In the genomic region with DNA sequence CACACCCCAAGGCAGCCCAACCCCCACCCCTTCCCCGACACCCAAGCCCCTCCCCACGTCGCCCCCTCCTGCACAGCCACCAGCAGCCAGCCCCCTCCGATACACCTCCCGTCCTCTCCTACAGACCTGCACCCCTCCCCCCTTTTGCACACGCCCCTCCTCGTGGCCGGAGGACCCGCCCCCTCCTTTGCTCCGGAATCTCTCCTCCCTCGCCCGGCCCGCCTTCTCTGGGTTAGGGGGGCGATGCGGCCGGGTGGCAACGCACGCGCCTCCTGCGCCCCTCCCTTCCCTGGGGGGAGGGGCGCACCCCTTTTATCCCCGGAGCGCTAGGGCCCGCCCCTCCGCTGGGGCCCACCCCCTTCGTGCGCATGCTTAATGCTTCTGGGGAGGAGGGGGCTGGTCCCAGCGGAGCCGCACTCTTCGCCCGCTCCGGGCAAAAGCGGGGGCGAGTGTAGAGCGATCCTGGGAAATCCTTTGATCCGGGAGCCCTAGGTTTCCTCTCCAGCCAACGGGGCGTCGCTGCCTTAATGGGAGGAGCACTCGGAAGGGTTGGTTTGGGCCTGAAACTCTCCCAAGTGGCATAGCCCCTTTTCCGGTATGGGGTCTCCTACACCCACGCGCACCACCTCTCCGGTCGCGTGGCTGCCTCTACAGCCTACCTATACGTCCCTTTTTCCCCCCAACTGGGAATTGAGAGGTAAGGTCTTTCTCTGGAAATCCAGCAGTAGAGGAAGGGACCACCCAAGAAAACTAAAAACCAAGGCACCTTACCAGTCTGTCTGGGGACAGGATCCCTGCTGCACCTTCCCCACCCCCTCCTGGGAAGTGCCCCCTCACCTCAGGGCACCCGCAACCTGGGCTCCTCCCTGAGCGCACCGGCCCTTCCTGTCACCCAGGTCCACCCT, we compare ENCODE assay signal across 8 cellular contexts. TPM values are rescaled to one million over a fixed set of nuclear protein-coding genes. Genes with fewer than 3 reads are reported as not detected.
DNase-seq lines count a peak whose midpoint lies in the region; ATAC-seq and TF ChIP-seq lines count a peak whose summit lies in the region.

No MANE protein-coding gene starts in this region.

- no peaks in the 10 kb centered on the region for H3K9me3 ChIP-seq in liver (ENCODE audit: control insufficient read depth in 4 of 4, low read length in 3 of 4)

- intact Hi-C loops in dorsolateral prefrontal cortex (cut with DNase I): no loop called here

- CTCF ChIA-PET in activated CD8-positive, alpha-beta T cell treated with anti-CD3 and anti-CD28 coated beads, Interleukin-2, amount 10 ng/mL, durations not matched to agents 7 days and 5 days (lab: Charles Lee): no interaction called here

- no peaks in the 10 kb centered on the region for H3K9me3 Mint-ChIP-seq in activated CD8-positive, alpha-beta T cell treated with anti-CD3 and anti-CD28 coated beads, Interleukin-2, amount 10 ng/mL, durations not matched to agents 7 days and 5 days (ENCODE audit: insufficient read depth)

- peak overlapping the region in 1 of 2 donors; percentile 15 for H3K9ac ChIP-seq in liver (ENCODE audit: low read depth in 1 of 2, low read length in 2 of 2)

- peak in 2 of 56 donors; percentile 6 to 11 for TF ChIP-seq CTCF in dorsolateral prefrontal cortex (IDR thresholded peaks at IDR 0.05 in 54 of 56, conservative IDR thresholded peaks at IDR 0.05 in 2 of 56; ENCODE audit: low read depth in 1 of 56, partially characterized antibody in 56 of 56)
- TF ChIP-seq CTCF in liver (IDR thresholded peaks at IDR 0.05; ENCODE audit: low read depth, low read length, missing input control): no peak

- H3K27ac ChIP-seq in dorsolateral prefrontal cortex (peak overlapping the region; percentile 1 to 99 (median 96)), liver (ENCODE audit: low read depth in 1 of 2, low read length in 2 of 2) (peak overlapping the region; percentile 1 to 88)

- H3K27me3 Mint-ChIP-seq in activated CD8-positive, alpha-beta T cell treated with anti-CD3 and anti-CD28 coated beads, Interleukin-2, amount 10 ng/mL, durations not matched to agents 7 days and 5 days (ENCODE audit: low read depth): no peaks in the 10 kb centered on the region

- peak; percentile 98 for DNase-seq in COLO829 (ENCODE audit: low spot score)
- DNase-seq in NCI-H69 (lab: John Stamatoyannopoulos, UW): peak; percentile 98
- DNase-seq in activated CD8-positive, alpha-beta T cell treated with anti-CD3 and anti-CD28 coated beads, Interleukin-2, amount 10 ng/mL, durations not matched to agents 7 days and 5 days: peak; percentile 76
- DNase-seq in dorsolateral prefrontal cortex: peak; percentile 65 to 89 (median 80)
- DNase-seq in stimulated activated CD4-positive, alpha-beta T cell treated with anti-CD3 and anti-CD28 coated beads, Interleukin-4, amount 100 ng/mL, for 24 hours: peak; percentile 59

- WGBS in liver: 8% methylated on average over 50 of the region's 50 CpGs

- H3K36me3 ChIP-seq in liver (ENCODE audit: control insufficient read depth in 4 of 4, insufficient read depth in 3 of 4, low read depth in 1 of 4, low read length in 3 of 4): no peaks in the 10 kb centered on the region

- ATAC-seq in HG03095 (IDR thresholded peaks at IDR 0.05; ENCODE audit: unreplicated experiment): peak; percentile 23
- no peak for ATAC-seq in activated CD8-positive, alpha-beta T cell treated with anti-CD3 and anti-CD28 coated beads, Interleukin-2, amount 10 ng/mL, durations not matched to agents 7 days and 5 days
- ATAC-seq in HG02938 (IDR thresholded peaks at IDR 0.05; ENCODE audit: unreplicated experiment): no peak

- TF ChIP-seq RAD21 in liver (IDR thresholded peaks at IDR 0.05): no peak

- H3K27ac Mint-ChIP-seq in activated CD8-positive, alpha-beta T cell treated with anti-CD3 and anti-CD28 coated beads, Interleukin-2, amount 10 ng/mL, durations not matched to agents 7 days and 5 days: no peak overlapping the region

- peaks cover 7 to 31% (median 16%) of the 10 kb centered on the region in 4 donors for H3K4me1 ChIP-seq in liver (ENCODE audit: control insufficient read depth in 4 of 4, insufficient read depth in 4 of 4, low read length in 3 of 4)

- POLR2A ChIA-PET in activated CD8-positive, alpha-beta T cell treated with anti-CD3 and anti-CD28 coated beads, Interleukin-2, amount 10 ng/mL, durations not matched to agents 7 days and 5 days (lab: Charles Lee): no interaction called here

- H3K27me3 ChIP-seq in dorsolateral prefrontal cortex (no peaks in the 10 kb centered on the region), liver (ENCODE audit: control insufficient read depth in 4 of 4, insufficient read depth in 4 of 4, low read length in 3 of 4) (no peaks in the 10 kb centered on the region)

- peaks cover 51% of the 10 kb centered on the region for H3K4me1 Mint-ChIP-seq in activated CD8-positive, alpha-beta T cell treated with anti-CD3 and anti-CD28 coated beads, Interleukin-2, amount 10 ng/mL, durations not matched to agents 7 days and 5 days (ENCODE audit: low read depth)

- H3K4me3 ChIP-seq in dorsolateral prefrontal cortex (peak overlapping the region; percentile 50 to 90 (median 77)), liver (ENCODE audit: low read depth in 1 of 3, low read length in 3 of 3) (peak overlapping the region in 2 of 3 donors; percentile 44 to 68)

- peaks cover 2% of the 10 kb centered on the region for H3K36me3 Mint-ChIP-seq in activated CD8-positive, alpha-beta T cell treated with anti-CD3 and anti-CD28 coated beads, Interleukin-2, amount 10 ng/mL, durations not matched to agents 7 days and 5 days (ENCODE audit: low read depth)

- peak overlapping the region; percentile 74 for H3K4me3 Mint-ChIP-seq in activated CD8-positive, alpha-beta T cell treated with anti-CD3 and anti-CD28 coated beads, Interleukin-2, amount 10 ng/mL, durations not matched to agents 7 days and 5 days

TF ChIP-seq in liver, 16 proteins besides CTCF, POLR2A, EP300 and RAD21:
- TF ChIP-seq JUND (IDR thresholded peaks at IDR 0.05) (no peak), RXRA (IDR thresholded peaks at IDR 0.05) (no peak), SP1 (IDR thresholded peaks at IDR 0.05) (peak; percentile 36), GABPA (IDR thresholded peaks at IDR 0.05 in 1 of 2, conservative IDR thresholded peaks at IDR 0.05 in 1 of 2) (no peak), EGR1 (IDR thresholded peaks at IDR 0.05; ENCODE audit: low read depth in 2 of 2) (peak; percentile 86 to 90)
- TF ChIP-seq, protein P1, sequence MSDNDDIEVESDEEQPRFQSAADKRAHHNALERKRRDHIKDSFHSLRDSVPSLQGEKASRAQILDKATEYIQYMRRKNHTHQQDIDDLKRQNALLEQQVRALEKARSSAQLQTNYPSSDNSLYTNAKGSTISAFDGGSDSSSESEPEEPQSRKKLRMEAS (IDR thresholded peaks at IDR 0.05): peak; percentile 25
- TF ChIP-seq, protein P2, sequence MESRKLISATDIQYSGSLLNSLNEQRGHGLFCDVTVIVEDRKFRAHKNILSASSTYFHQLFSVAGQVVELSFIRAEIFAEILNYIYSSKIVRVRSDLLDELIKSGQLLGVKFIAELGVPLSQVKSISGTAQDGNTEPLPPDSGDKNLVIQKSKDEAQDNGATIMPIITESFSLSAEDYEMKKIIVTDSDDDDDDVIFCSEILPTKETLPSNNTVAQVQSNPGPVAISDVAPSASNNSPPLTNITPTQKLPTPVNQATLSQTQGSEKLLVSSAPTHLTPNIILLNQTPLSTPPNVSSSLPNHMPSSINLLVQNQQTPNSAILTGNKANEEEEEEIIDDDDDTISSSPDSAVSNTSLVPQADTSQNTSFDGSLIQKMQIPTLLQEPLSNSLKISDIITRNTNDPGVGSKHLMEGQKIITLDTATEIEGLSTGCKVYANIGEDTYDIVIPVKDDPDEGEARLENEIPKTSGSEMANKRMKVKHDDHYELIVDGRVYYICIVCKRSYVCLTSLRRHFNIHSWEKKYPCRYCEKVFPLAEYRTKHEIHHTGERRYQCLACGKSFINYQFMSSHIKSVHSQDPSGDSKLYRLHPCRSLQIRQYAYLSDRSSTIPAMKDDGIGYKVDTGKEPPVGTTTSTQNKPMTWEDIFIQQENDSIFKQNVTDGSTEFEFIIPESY (IDR thresholded peaks at IDR 0.05): no peak

RNA-seq across cellular contexts. Expression of a gene that starts 1.9 kb away (rescaled TPM):
- total RNA-seq in activated CD8-positive, alpha-beta T cell treated with anti-CD3 and anti-CD28 coated beads, Interleukin-2, amount 10 ng/mL, durations not matched to agents 7 days and 5 days: 1 to 10 TPM; 5.5 to 5.8 TPM
- total RNA-seq in dorsolateral prefrontal cortex: 10 to 100 TPM in 119 of 120 experiments, 1 to 10 TPM in 1; 9.9 to 24.9 (median 16.7) TPM
- total RNA-seq in liver: 1 to 10 TPM in 1 of 2 donors, under 1 TPM in 1; 0.67 to 4.2 TPM
- polyA plus RNA-seq in liver: 1 to 10 TPM; 1.3 to 2.0 TPM

RNA-seq across cellular contexts. Expression of a gene that starts 19.6 kb away (rescaled TPM):
- total RNA-seq in activated CD8-positive, alpha-beta T cell treated with anti-CD3 and anti-CD28 coated beads, Interleukin-2, amount 10 ng/mL, durations not matched to agents 7 days and 5 days: 1 to 10 TPM; 1.4 to 2.4 TPM
- total RNA-seq in dorsolateral prefrontal cortex: 100 to 1,000 TPM in 114 of 120 experiments, 10 to 100 TPM in 6; 80.4 to 268 (median 159) TPM
- 10 to 100 TPM in 1 of 2 donors, 1 to 10 TPM in 1; 1.9 to 12.0 TPM for total RNA-seq in liver
- polyA plus RNA-seq in liver: 1 to 10 TPM; 3.5 to 6.0 TPM

RNA-seq across cellular contexts. Expression of a gene that starts 29.9 kb away (rescaled TPM):
- 10 to 100 TPM; 28.4 to 29.0 TPM for total RNA-seq in activated CD8-positive, alpha-beta T cell treated with anti-CD3 and anti-CD28 coated beads, Interleukin-2, amount 10 ng/mL, durations not matched to agents 7 days and 5 days
- total RNA-seq in dorsolateral prefrontal cortex (10 to 100 TPM in 119 of 120 experiments, 1 to 10 TPM in 1; 9.8 to 20.7 (median 14.3) TPM), liver (10 to 100 TPM in 1 of 2 donors, 1 to 10 TPM in 1; 6.2 to 22.1 TPM)
- polyA plus RNA-seq in liver: 1 to 10 TPM; 2.4 to 5.0 TPM

RNA-seq across cellular contexts. Expression of a gene that starts 36.7 kb away (rescaled TPM):
- total RNA-seq in activated CD8-positive, alpha-beta T cell treated with anti-CD3 and anti-CD28 coated beads, Interleukin-2, amount 10 ng/mL, durations not matched to agents 7 days and 5 days: 1 to 10 TPM; 6.8 to 8.5 TPM
- total RNA-seq in dorsolateral prefrontal cortex: 10 to 100 TPM in 87 of 120 experiments, 1 to 10 TPM in 33; 5.9 to 19.2 (median 12.2) TPM
- total RNA-seq in liver: 1 to 10 TPM; 1.2 to 2.2 TPM
- polyA plus RNA-seq in liver: 1 to 10 TPM in 1 of 2 donors, under 1 TPM in 1; 0.70 to 2.6 TPM

RNA-seq across cellular contexts. Expression of a gene that starts 53.3 kb away (rescaled TPM):
- total RNA-seq in activated CD8-positive, alpha-beta T cell treated with anti-CD3 and anti-CD28 coated beads, Interleukin-2, amount 10 ng/mL, durations not matched to agents 7 days and 5 days: 10 to 100 TPM; 32.6 to 32.8 TPM
- total RNA-seq in dorsolateral prefrontal cortex: 1 to 10 TPM in 119 of 120 experiments, under 1 TPM in 1; 0.77 to 7.6 (median 3.4) TPM
- total RNA-seq in liver: 10 to 100 TPM in 1 of 2 donors, 1 to 10 TPM in 1; 4.8 to 36.3 TPM
- polyA plus RNA-seq in liver: 10 to 100 TPM; 41.2 to 63.1 TPM

Comparison
In these comparisons a context has a peak if more than half of its experiments do, and no peak if none do; other contexts are left out.
1. RNA of a gene that starts 19.6 kb away (total RNA-seq): 80.4 to 268 TPM in dorsolateral prefrontal cortex; 1.9 to 12.0 TPM in liver and 1.4 to 2.4 TPM in activated CD8-positive, alpha-beta T cell treated with anti-CD3 and anti-CD28 coated beads, Interleukin-2, amount 10 ng/mL, durations not matched to agents 7 days and 5 days; every median in the first group is over 4 times any median in the second.
2. Peak in every context shown above with its lines, with median percentiles within 50 percentile points of each other: DNase-seq.